Comparison of ENCODE assay signal across 2 cellular contexts in the genomic region with DNA sequence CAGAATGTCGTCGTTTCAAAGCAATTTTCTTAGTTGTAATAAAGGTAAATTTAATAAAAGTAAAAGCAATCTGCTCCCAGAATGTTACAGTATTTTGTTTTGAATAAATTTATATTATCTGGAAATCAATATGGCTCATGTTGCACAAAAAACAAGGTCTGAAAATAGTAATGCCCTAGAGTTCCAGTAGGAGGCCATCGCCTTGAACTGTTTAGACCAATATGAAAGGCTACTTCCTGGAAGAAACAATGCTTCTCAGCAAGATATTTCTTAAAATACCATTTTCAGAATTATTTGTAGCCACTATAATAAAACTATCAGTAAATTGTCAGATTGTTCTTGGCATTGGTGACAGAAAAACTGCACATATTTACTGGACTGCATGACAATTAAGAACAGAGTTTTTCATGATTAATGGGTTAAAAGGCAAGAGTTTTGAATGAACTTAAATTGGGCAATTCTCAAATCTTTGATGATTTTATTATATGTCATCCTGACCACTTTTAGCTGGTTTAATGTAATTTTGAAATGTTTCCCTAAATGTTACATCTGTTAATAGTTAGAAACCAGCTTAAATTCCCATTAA.
TF ChIP-seq lines count a peak whose summit lies in the region.

No MANE protein-coding gene starts in this region.

TF ChIP-seq in GM23338, 12 proteins besides CTCF, POLR2A, EP300 and RAD21 (continues in another document):
- TF ChIP-seq, protein P1, sequence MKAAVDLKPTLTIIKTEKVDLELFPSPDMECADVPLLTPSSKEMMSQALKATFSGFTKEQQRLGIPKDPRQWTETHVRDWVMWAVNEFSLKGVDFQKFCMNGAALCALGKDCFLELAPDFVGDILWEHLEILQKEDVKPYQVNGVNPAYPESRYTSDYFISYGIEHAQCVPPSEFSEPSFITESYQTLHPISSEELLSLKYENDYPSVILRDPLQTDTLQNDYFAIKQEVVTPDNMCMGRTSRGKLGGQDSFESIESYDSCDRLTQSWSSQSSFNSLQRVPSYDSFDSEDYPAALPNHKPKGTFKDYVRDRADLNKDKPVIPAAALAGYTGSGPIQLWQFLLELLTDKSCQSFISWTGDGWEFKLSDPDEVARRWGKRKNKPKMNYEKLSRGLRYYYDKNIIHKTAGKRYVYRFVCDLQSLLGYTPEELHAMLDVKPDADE (IDR thresholded peaks at IDR 0.05), result no peak
- no peak for TF ChIP-seq JUNB (IDR thresholded peaks at IDR 0.05; ENCODE audit: unreplicated experiment)
- TF ChIP-seq EZH2 (IDR thresholded peaks at IDR 0.05; ENCODE audit: low read depth, unreplicated experiment), result no peak
- TF ChIP-seq, protein P2, sequence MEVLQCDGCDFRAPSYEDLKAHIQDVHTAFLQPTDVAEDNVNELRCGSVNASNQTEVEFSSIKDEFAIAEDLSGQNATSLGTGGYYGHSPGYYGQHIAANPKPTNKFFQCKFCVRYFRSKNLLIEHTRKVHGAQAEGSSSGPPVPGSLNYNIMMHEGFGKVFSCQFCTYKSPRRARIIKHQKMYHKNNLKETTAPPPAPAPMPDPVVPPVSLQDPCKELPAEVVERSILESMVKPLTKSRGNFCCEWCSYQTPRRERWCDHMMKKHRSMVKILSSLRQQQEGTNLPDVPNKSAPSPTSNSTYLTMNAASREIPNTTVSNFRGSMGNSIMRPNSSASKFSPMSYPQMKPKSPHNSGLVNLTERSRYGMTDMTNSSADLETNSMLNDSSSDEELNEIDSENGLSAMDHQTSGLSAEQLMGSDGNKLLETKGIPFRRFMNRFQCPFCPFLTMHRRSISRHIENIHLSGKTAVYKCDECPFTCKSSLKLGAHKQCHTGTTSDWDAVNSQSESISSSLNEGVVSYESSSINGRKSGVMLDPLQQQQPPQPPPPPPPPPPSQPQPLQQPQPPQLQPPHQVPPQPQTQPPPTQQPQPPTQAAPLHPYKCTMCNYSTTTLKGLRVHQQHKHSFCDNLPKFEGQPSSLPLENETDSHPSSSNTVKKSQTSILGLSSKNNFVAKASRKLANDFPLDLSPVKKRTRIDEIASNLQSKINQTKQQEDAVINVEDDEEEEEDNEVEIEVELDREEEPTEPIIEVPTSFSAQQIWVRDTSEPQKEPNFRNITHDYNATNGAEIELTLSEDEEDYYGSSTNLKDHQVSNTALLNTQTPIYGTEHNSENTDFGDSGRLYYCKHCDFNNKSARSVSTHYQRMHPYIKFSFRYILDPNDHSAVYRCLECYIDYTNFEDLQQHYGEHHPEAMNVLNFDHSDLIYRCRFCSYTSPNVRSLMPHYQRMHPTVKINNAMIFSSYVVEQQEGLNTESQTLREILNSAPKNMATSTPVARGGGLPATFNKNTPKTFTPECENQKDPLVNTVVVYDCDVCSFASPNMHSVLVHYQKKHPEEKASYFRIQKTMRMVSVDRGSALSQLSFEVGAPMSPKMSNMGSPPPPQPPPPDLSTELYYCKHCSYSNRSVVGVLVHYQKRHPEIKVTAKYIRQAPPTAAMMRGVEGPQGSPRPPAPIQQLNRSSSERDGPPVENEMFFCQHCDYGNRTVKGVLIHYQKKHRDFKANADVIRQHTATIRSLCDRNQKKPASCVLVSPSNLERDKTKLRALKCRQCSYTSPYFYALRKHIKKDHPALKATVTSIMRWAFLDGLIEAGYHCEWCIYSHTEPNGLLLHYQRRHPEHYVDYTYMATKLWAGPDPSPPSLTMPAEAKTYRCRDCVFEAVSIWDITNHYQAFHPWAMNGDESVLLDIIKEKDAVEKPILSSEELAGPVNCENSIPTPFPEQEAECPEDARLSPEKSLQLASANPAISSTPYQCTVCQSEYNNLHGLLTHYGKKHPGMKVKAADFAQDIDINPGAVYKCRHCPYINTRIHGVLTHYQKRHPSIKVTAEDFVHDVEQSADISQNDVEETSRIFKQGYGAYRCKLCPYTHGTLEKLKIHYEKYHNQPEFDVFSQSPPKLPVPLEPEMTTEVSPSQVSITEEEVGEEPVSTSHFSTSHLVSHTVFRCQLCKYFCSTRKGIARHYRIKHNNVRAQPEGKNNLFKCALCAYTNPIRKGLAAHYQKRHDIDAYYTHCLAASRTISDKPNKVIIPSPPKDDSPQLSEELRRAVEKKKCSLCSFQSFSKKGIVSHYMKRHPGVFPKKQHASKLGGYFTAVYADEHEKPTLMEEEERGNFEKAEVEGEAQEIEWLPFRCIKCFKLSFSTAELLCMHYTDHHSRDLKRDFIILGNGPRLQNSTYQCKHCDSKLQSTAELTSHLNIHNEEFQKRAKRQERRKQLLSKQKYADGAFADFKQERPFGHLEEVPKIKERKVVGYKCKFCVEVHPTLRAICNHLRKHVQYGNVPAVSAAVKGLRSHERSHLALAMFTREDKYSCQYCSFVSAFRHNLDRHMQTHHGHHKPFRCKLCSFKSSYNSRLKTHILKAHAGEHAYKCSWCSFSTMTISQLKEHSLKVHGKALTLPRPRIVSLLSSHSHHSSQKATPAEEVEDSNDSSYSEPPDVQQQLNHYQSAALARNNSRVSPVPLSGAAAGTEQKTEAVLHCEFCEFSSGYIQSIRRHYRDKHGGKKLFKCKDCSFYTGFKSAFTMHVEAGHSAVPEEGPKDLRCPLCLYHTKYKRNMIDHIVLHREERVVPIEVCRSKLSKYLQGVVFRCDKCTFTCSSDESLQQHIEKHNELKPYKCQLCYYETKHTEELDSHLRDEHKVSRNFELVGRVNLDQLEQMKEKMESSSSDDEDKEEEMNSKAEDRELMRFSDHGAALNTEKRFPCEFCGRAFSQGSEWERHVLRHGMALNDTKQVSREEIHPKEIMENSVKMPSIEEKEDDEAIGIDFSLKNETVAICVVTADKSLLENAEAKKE (CRISPR knock-in tag; IDR thresholded peaks at IDR 0.05), result no peak
- TF ChIP-seq, protein P3, sequence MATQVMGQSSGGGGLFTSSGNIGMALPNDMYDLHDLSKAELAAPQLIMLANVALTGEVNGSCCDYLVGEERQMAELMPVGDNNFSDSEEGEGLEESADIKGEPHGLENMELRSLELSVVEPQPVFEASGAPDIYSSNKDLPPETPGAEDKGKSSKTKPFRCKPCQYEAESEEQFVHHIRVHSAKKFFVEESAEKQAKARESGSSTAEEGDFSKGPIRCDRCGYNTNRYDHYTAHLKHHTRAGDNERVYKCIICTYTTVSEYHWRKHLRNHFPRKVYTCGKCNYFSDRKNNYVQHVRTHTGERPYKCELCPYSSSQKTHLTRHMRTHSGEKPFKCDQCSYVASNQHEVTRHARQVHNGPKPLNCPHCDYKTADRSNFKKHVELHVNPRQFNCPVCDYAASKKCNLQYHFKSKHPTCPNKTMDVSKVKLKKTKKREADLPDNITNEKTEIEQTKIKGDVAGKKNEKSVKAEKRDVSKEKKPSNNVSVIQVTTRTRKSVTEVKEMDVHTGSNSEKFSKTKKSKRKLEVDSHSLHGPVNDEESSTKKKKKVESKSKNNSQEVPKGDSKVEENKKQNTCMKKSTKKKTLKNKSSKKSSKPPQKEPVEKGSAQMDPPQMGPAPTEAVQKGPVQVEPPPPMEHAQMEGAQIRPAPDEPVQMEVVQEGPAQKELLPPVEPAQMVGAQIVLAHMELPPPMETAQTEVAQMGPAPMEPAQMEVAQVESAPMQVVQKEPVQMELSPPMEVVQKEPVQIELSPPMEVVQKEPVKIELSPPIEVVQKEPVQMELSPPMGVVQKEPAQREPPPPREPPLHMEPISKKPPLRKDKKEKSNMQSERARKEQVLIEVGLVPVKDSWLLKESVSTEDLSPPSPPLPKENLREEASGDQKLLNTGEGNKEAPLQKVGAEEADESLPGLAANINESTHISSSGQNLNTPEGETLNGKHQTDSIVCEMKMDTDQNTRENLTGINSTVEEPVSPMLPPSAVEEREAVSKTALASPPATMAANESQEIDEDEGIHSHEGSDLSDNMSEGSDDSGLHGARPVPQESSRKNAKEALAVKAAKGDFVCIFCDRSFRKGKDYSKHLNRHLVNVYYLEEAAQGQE (IDR thresholded peaks at IDR 0.05; ENCODE audit: unreplicated experiment), result no peak
- TF ChIP-seq ZNF331 (CRISPR knock-in tag; IDR thresholded peaks at IDR 0.05; ENCODE audit: low read depth), result no peak
- TF ChIP-seq NANOG (IDR thresholded peaks at IDR 0.05; ENCODE audit: borderline replicate concordance), result no peak
- no peak for TF ChIP-seq ZNF114 (CRISPR knock-in tag; IDR thresholded peaks at IDR 0.05)
- TF ChIP-seq EZH2phosphoT487 (IDR thresholded peaks at IDR 0.05; ENCODE audit: unreplicated experiment), result no peak

TF ChIP-seq in SK-N-SH, 30 proteins besides CTCF, POLR2A, EP300 and RAD21:
- TF ChIP-seq SIN3A (IDR thresholded peaks at IDR 0.05; ENCODE audit: borderline replicate concordance, low read depth, low read length) (no peak), SMC3 (IDR thresholded peaks at IDR 0.05; ENCODE audit: low read depth, low read length) (0 out of 2 replicates have a peak, but pooled peaks have one; percentile 5)
